Comparison of ENCODE assay signal across 8 cellular contexts in genomic region chr22:39236321-39237275, GRCh38. TPM values are rescaled to one million over a fixed set of nuclear protein-coding genes. Genes with fewer than 3 reads are reported as not detected.
DNase-seq lines count a peak whose midpoint lies in the region; ATAC-seq, FAIRE-seq and TF ChIP-seq lines count a peak whose summit lies in the region.

No MANE protein-coding gene starts in this region.

- H3K79me1 ChIP-seq in neuronal stem cell (ENCODE audit: low read depth, low read length): no peaks in the 10 kb centered on the region

- TF ChIP-seq CTCF in body of pancreas (IDR thresholded peaks at IDR 0.05) (no peak), adrenal gland (IDR thresholded peaks at IDR 0.05) (no peak), D721Med (IDR thresholded peaks at IDR 0.05; ENCODE audit: insufficient read depth, missing control alignments) (no peak)

- no peak overlapping the region for H3K4me3 ChIP-seq in body of pancreas
- no peak overlapping the region for H3K4me3 ChIP-seq in neuronal stem cell (ENCODE audit: low read length in 2 of 2)
- H3K4me3 ChIP-seq in adrenal gland: no peak overlapping the region

- peak overlapping the region in 1 of 4 donors; percentile 3 for H3K27ac ChIP-seq in body of pancreas
- no peak overlapping the region for H3K27ac ChIP-seq in neuronal stem cell (replicated peaks; ENCODE audit: low read length)
- no peak overlapping the region for H3K27ac ChIP-seq in adrenal gland

- ATAC-seq in body of pancreas: no peak
- ATAC-seq in HG03095 (IDR thresholded peaks at IDR 0.05; ENCODE audit: unreplicated experiment): no peak

- H4K91ac ChIP-seq in neuronal stem cell (ENCODE audit: low read depth, low read length, poor library complexity): no peak overlapping the region

- H2AK5ac ChIP-seq in neuronal stem cell (ENCODE audit: low read depth, low read length): peak overlapping the region; percentile 99

- no peaks in the 10 kb centered on the region for H3K9me3 ChIP-seq in body of pancreas
- H3K9me3 ChIP-seq in neuronal stem cell (replicated peaks in 1 of 2; ENCODE audit: control insufficient read depth in 2 of 2, insufficient read depth in 1 of 2, low read depth in 1 of 2, low read length in 2 of 2): no peaks in the 10 kb centered on the region
- H3K9me3 ChIP-seq in adrenal gland (replicated peaks in 1 of 3): no peaks in the 10 kb centered on the region

- no peak for FAIRE-seq in D721Med (lab: Jason Lieb, UNC)

- 57 to 81% methylated on average over 28 to 35 of the region's 36 CpGs for WGBS in body of pancreas, 2 donors
- WGBS in neuronal stem cell (ENCODE audit: extremely low coverage in 2 of 2, insufficient read length in 2 of 2, insufficient replicate concordance in 1 of 2), 2 donors: no CpG with 5 or more reads among the region's 36 CpGs
- WGBS in adrenal gland, 4 donors: 59 to 72% (median 64%) methylated on average over 23 to 36 of the region's 36 CpGs

- no peak overlapping the region for H2BK120ac ChIP-seq in neuronal stem cell (ENCODE audit: low read depth, low read length)

- no peak overlapping the region for H4K8ac ChIP-seq in neuronal stem cell (ENCODE audit: low read depth, low read length)

- H3K4ac ChIP-seq in neuronal stem cell (ENCODE audit: low read length): no peak overlapping the region

- H3K9ac ChIP-seq in neuronal stem cell (ENCODE audit: low read depth, low read length, poor library complexity): no peak overlapping the region

- no peaks in the 10 kb centered on the region for H3K36me3 ChIP-seq in body of pancreas (replicated peaks in 1 of 2; ENCODE audit: insufficient read depth in 1 of 2, low read depth in 2 of 2)
- H3K36me3 ChIP-seq in neuronal stem cell (replicated peaks in 1 of 2; ENCODE audit: control insufficient read depth in 2 of 2, insufficient read depth in 2 of 2, low read length in 2 of 2): no peaks in the 10 kb centered on the region
- H3K36me3 ChIP-seq in adrenal gland (replicated peaks in 1 of 2): no peaks in the 10 kb centered on the region

- no peak overlapping the region for H2BK5ac ChIP-seq in neuronal stem cell (ENCODE audit: low read length)

- no peak overlapping the region for H2AFZ ChIP-seq in neuronal stem cell (ENCODE audit: low read length)

- intact Hi-C loops in body of pancreas (cut with DNase I): no loop called here
- intact Hi-C loops in adrenal gland (cut with DNase I): no loop called here

- peaks cover 71% of the 10 kb centered on the region for H3K4me1 ChIP-seq in body of pancreas
- peaks cover 49 to 65% of the 10 kb centered on the region in 2 donors for H3K4me1 ChIP-seq in neuronal stem cell (ENCODE audit: control insufficient read depth in 2 of 2, insufficient read depth in 1 of 2, low read depth in 1 of 2, low read length in 2 of 2)
- peaks cover 0 to 38% of the 10 kb centered on the region in 2 donors for H3K4me1 ChIP-seq in adrenal gland (replicated peaks in 1 of 2)

- H3K27me3 ChIP-seq in body of pancreas (no peaks in the 10 kb centered on the region), neuronal stem cell (ENCODE audit: control insufficient read depth in 3 of 3, insufficient read depth in 3 of 3, low read depth in 1 of 3, low read length in 3 of 3) (peaks cover 0 to 4% (median 0%) of the 10 kb centered on the region in 3 experiments), adrenal gland (no peaks in the 10 kb centered on the region)

- peak overlapping the region; percentile 60 for H3K18ac ChIP-seq in neuronal stem cell (ENCODE audit: low read length)

- H2BK12ac ChIP-seq in neuronal stem cell (ENCODE audit: low read length): no peak overlapping the region

- H3K4me2 ChIP-seq in neuronal stem cell (ENCODE audit: insufficient read depth, low read length, poor library complexity, severe bottlenecking): no peak overlapping the region

- TF ChIP-seq POLR2A in body of pancreas (IDR thresholded peaks at IDR 0.05) (no peak), adrenal gland (IDR thresholded peaks at IDR 0.05) (no peak)

- no peak overlapping the region for H3K14ac ChIP-seq in neuronal stem cell (ENCODE audit: low read length)

- peak overlapping the region; percentile 26 for H2BK15ac ChIP-seq in neuronal stem cell (ENCODE audit: low read length)

- DNase-seq in activated naive CD4-positive, alpha-beta T cell treated with Interleukin-2 at 50 U/mL for 16 hours: peak; percentile 42
- DNase-seq in activated naive CD4-positive, alpha-beta T cell treated with anti-CD3 and anti-CD28 coated beads, Interleukin-2, amount 50 U/mL, for 16 hours: no peak
- peak; percentile 65 to 83 for DNase-seq in NOMO-1 (lab: John Stamatoyannopoulos, UW; ENCODE audit: unreplicated experiment in 2 of 2)
- peak in 3 of 4 donors; percentile 52 to 57 (median 56) for DNase-seq in body of pancreas
- DNase-seq in neuronal stem cell (ENCODE audit: low spot score): no peak
- DNase-seq in adrenal gland: no peak
- DNase-seq in D721Med (ENCODE audit: insufficient read length, low spot score): no peak

- H3K23ac ChIP-seq in neuronal stem cell (ENCODE audit: low read depth, low read length, poor library complexity): no peak overlapping the region

RNA-seq across cellular contexts. Expression of gene PDGFB, which starts 8.2 kb away (rescaled TPM):
- total RNA-seq in body of pancreas (10 to 100 TPM in 1 of 2 donors, 1 to 10 TPM in 1; 7.0 to 15.8 TPM), adrenal gland (10 to 100 TPM in 1 of 8 donors, 1 to 10 TPM in 7; 2.5 to 10.9 (median 6.8) TPM)
- polyA plus RNA-seq in neuronal stem cell (2013, experiment 1 of 2): 2.6 TPM
- polyA plus RNA-seq in neuronal stem cell (2013, experiment 2 of 2): 2.8 TPM
- polyA plus RNA-seq in adrenal gland: 1 to 10 TPM; 4.0 to 8.7 (median 6.0) TPM

Comparison
In these comparisons a context has a peak if more than half of its experiments do, and no peak if none do; other contexts are left out.
1. DNase-seq: peak in activated naive CD4-positive, alpha-beta T cell treated with Interleukin-2 at 50 U/mL for 16 hours (single experiment), NOMO-1 (2 of 2) and body of pancreas (3 of 4); none in activated naive CD4-positive, alpha-beta T cell treated with anti-CD3 and anti-CD28 coated beads, Interleukin-2, amount 50 U/mL, for 16 hours (single experiment), neuronal stem cell (single experiment), adrenal gland (0 of 7) and D721Med (single experiment).